In genomic region chr1:232507571-232507970, GRCh38 we compare ENCODE assay signal across 22 cellular contexts.
"Had no signal": no experiment of that assay in that cellular context is flagged by ENCODE, and none has a peak within 500 bp of the region (broad histone marks: within the 10 kb centered on the region; RNA-seq: fewer than 3 reads in every experiment).

No MANE protein-coding gene starts in this region.

- H3K36me3 ChIP-seq: breast epithelium, heart right ventricle, left lung, lower lobe of right lung, neural progenitor cell, right atrium auricular region, tibial nerve had no signal

- H3K4me2 ChIP-seq: neural progenitor cell had no signal

- H3K27ac ChIP-seq: breast epithelium, left lung, lower lobe of right lung, neural progenitor cell had no signal

- ATAC-seq: activated T-cell treated with anti-CD3 and anti-CD28 coated beads, Interleukin-2, amount 50 U/mL, for 4 hours; activated T-helper 17 cell treated with anti-CD3 and anti-CD28 coated beads, Interleukin-2, amount 50 U/mL, for 72 hours; left lung; lower lobe of right lung; natural killer cell had no signal

- H3K27me3 ChIP-seq: breast epithelium, heart right ventricle, left lung, neural progenitor cell, right atrium auricular region, tibial nerve had no signal

- DNase-seq: activated CD4-positive, alpha-beta memory T cell treated with anti-CD3 and anti-CD28 coated beads, Interleukin-2, amount 10 ng/mL, durations not matched to agents 7 days and 5 days; activated CD4-positive, alpha-beta T cell treated with anti-CD3 and anti-CD28 coated beads for 1 hour; activated CD4-positive, alpha-beta T cell treated with anti-CD3 and anti-CD28 coated beads, Interleukin-2, amount 10 ng/mL, durations not matched to agents 7 days and 5 days; activated gamma-delta T cell treated with Interleukin-2 at 50 U/mL for 16 hours; activated naive CD4-positive, alpha-beta T cell treated with anti-CD3 and anti-CD28 coated beads, Interleukin-2, amount 50 U/mL, for 16 hours; activated T-cell treated with anti-CD3 and anti-CD28 coated beads, Interleukin-2, amount 50 U/mL, for 4 hours; amniotic stem cell; central memory CD4-positive, alpha-beta T cell; foreskin fibroblast; heart right ventricle; left lung; lower lobe of right lung; mesenchymal stem cell; natural killer cell; stimulated activated CD4-positive, alpha-beta T cell treated with anti-CD3 and anti-CD28 coated beads, Interleukin-15, amount 100 ng/mL, for 24 hours; stimulated activated naive CD4-positive, alpha-beta T cell treated with Interleukin-2 at 50 U/mL for 16 hours; T-helper 2 cell had no signal

- H3K4me3 ChIP-seq: breast epithelium, heart right ventricle, left lung, lower lobe of right lung, neural progenitor cell, right atrium auricular region, tibial nerve had no signal

- H3K9me3 ChIP-seq: breast epithelium, heart right ventricle, left lung, lower lobe of right lung, right atrium auricular region, tibial nerve had no signal

- H3K4me1 ChIP-seq: breast epithelium had no signal

- H3K9ac ChIP-seq: neural progenitor cell had no signal

- H2AFZ ChIP-seq: neural progenitor cell had no signal
